8 cellular contexts compared by ENCODE assay signal in genomic region chr1:64540265-64540791, GRCh38.
DNase-seq lines count a peak whose midpoint lies in the region; ATAC-seq and TF ChIP-seq lines count a peak whose summit lies in the region.

No MANE protein-coding gene starts in this region.

- intact Hi-C loops in A673 (cut with micrococcal nuclease; ENCODE audit: unreplicated experiment) (no loop called here), head of caudate nucleus (cut with DNase I) (no loop called here)

- no peaks in the 10 kb centered on the region for H3K36me3 Mint-ChIP-seq in activated T-helper 17 cell treated with anti-CD3 and anti-CD28 coated beads, Interleukin-2, amount 50 U/mL, for 72 hours (ENCODE audit: low read depth)

- no peaks in the 10 kb centered on the region for H3K27me3 ChIP-seq in A673 (replicated peaks; ENCODE audit: insufficient read depth, low read depth, low read length, poor library complexity)
- no peaks in the 10 kb centered on the region for H3K27me3 ChIP-seq in duodenal mucosa (ENCODE audit: control insufficient read depth in 1 of 2, insufficient read depth in 2 of 2, low read length in 2 of 2)

- CTCF ChIA-PET in A673 (lab: Charles Lee): no interaction called here

- H3K4me1 Mint-ChIP-seq in activated T-helper 17 cell treated with anti-CD3 and anti-CD28 coated beads, Interleukin-2, amount 50 U/mL, for 72 hours: peaks cover 13% of the 10 kb centered on the region

- H3K9ac ChIP-seq in duodenal mucosa (ENCODE audit: low read depth in 1 of 2, low read length in 2 of 2): peak overlapping the region in 1 of 2 donors; percentile 27

- H3K4me1 ChIP-seq in A673 (ENCODE audit: insufficient read depth, low read length, poor library complexity, severe bottlenecking) (peaks cover 79% of the 10 kb centered on the region), duodenal mucosa (ENCODE audit: control insufficient read depth in 1 of 2, insufficient read depth in 2 of 2, low read length in 2 of 2) (peaks cover 16 to 32% of the 10 kb centered on the region in 2 donors), mesodermal cell (ENCODE audit: control insufficient read depth, insufficient read depth, low read length, poor library complexity, severe bottlenecking) (peaks cover 3% of the 10 kb centered on the region)

- peak overlapping the region; percentile 79 for H3K27ac ChIP-seq in A673 (ENCODE audit: low read depth, low read length, poor library complexity, severe bottlenecking)
- peak overlapping the region; percentile 7 for H3K27ac ChIP-seq in duodenal mucosa (ENCODE audit: low read depth, low read length)
- peak overlapping the region; percentile 80 for H3K27ac ChIP-seq in mesodermal cell (ENCODE audit: low read depth, low read length, severe bottlenecking)

- peaks cover 3% of the 10 kb centered on the region for H3K9me3 Mint-ChIP-seq in activated T-helper 17 cell treated with anti-CD3 and anti-CD28 coated beads, Interleukin-2, amount 50 U/mL, for 72 hours

- no TSS peak for BruUV-seq in A673 (replicated peaks; lab: Mats Ljungman, UMichigan)

- H3K36me3 ChIP-seq in A673 (ENCODE audit: insufficient read depth, low read length, poor library complexity, severe bottlenecking): no peaks in the 10 kb centered on the region
- no peaks in the 10 kb centered on the region for H3K36me3 ChIP-seq in duodenal mucosa (ENCODE audit: control insufficient read depth in 1 of 2, insufficient read depth in 2 of 2, low read length in 2 of 2)
- H3K36me3 ChIP-seq in mesodermal cell (ENCODE audit: control insufficient read depth, insufficient read depth, low read length): no peaks in the 10 kb centered on the region

- H3K27ac Mint-ChIP-seq in activated T-helper 17 cell treated with anti-CD3 and anti-CD28 coated beads, Interleukin-2, amount 50 U/mL, for 72 hours: no peak overlapping the region

- TF ChIP-seq CTCF in A673 (conservative IDR thresholded peaks at IDR 0.05; ENCODE audit: low read depth, low read length): no peak

- POLR2A ChIA-PET in A673 (lab: Charles Lee; ENCODE audit: low non-redundant PET): no interaction called here

- 53 to 70% methylated on average over 2 to 3 of the region's 6 CpGs for WGBS in mesodermal cell (ENCODE audit: insufficient coverage in 2 of 2), 2 experiments

- H3K9me3 ChIP-seq in A673 (ENCODE audit: low read depth, low read length, poor library complexity, severe bottlenecking) (no peaks in the 10 kb centered on the region), duodenal mucosa (ENCODE audit: control insufficient read depth in 1 of 2, low read length in 2 of 2) (no peaks in the 10 kb centered on the region), mesodermal cell (ENCODE audit: control insufficient read depth, low read length) (no peaks in the 10 kb centered on the region)

- H3K4me3 ChIP-seq in A673 (ENCODE audit: low read depth, low read length, poor library complexity, severe bottlenecking) (peak overlapping the region; percentile 31), duodenal mucosa (ENCODE audit: low read depth in 1 of 2, low read length in 2 of 2) (peak overlapping the region; percentile 28 to 46), mesodermal cell (ENCODE audit: extremely low read depth, insufficient read depth, low read length, poor library complexity, severe bottlenecking) (no peak overlapping the region)
- H3K4me3 ChIP-seq in Jurkat, Clone E6-1 (ENCODE audit: low read length): no peak overlapping the region

- H3K27me3 Mint-ChIP-seq in activated T-helper 17 cell treated with anti-CD3 and anti-CD28 coated beads, Interleukin-2, amount 50 U/mL, for 72 hours: peaks cover 12% of the 10 kb centered on the region

- DNase-seq in A673 (ENCODE audit: low spot score) (peak; percentile 91), NCI-H526 (lab: John Stamatoyannopoulos, UW) (no peak), head of caudate nucleus (no peak)
- DNase-seq in Jurkat, Clone E6-1 (ENCODE audit: low read depth, low spot score): peak; percentile 34

- H3K4me3 Mint-ChIP-seq in activated T-helper 17 cell treated with anti-CD3 and anti-CD28 coated beads, Interleukin-2, amount 50 U/mL, for 72 hours: no peak overlapping the region

- no peak for ATAC-seq in HG02642 (IDR thresholded peaks at IDR 0.05; ENCODE audit: poor library complexity, unreplicated experiment)
- ATAC-seq in activated T-helper 17 cell treated with anti-CD3 and anti-CD28 coated beads, Interleukin-2, amount 50 U/mL, for 72 hours (replicated peaks): no peak

Comparison
In these comparisons a context has a peak if more than half of its experiments do, and no peak if none do; other contexts are left out.
1. DNase-seq: peak in A673 (single experiment) and Jurkat, Clone E6-1 (single experiment); none in NCI-H526 (0 of 2) and head of caudate nucleus (0 of 42).
2. H3K27ac ChIP-seq: peak in every context shown above with its lines; median percentile 80 in mesodermal cell; 79 in A673; 7 in duodenal mucosa.
3. H3K4me3 ChIP-seq: peak in A673 (single experiment) and duodenal mucosa (2 of 2); none in Jurkat, Clone E6-1 (single experiment) and mesodermal cell (single experiment).